ENCODE assay signal across 22 cellular contexts in the genomic region with DNA sequence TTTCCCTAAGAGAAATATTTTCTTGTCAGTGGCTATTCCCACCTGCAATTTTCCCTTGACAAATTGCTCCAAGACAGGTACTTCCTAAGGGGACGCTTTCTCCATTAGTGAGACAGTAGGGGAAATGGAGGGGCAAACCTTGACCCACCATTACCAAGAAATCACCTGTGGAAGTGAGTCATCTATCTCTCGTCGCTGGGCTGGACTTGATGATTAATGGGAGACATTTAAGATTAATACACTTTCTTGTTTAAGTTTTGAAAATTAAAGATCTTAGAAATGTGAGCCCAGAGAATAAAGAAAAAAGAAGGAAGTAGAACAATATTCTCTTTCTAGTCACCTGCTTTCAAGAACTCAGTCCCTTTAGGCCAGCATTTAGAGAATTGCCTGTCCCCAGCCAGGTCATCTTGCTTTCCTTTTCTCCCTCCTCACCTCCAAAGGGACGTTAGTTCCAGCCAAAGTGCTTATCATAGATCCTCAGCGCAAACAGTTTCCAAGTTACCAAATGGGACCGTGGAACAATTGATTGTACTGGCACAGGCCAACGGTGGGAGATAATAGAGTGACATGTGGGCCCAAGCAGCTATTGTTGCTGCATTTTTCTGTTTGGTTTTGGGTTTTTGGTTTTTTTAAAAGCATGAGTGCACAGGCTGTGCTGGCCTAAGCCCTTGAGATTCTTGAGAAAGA.
DNase-seq lines count a peak whose midpoint lies in the region; ATAC-seq, FAIRE-seq and TF ChIP-seq lines count a peak whose summit lies in the region.
"Had no signal": no experiment of that assay in that cellular context is flagged by ENCODE, and none has a peak within 500 bp of the region (broad histone marks: within the 10 kb centered on the region; RNA-seq: fewer than 3 reads in every experiment).

No MANE protein-coding gene starts in this region.

- no peaks in the 10 kb centered on the region for H3K27me3 Mint-ChIP-seq in type B pancreatic cell

- H3K9me3 ChIP-seq in pancreas = no peaks in the 10 kb centered on the region
- H3K9me3 ChIP-seq: BLaER1, HAP-1 had no signal

- WGBS in pancreas, 2 donors = 24 to 31% methylated on average over 7 of the region's 7 CpGs

- FAIRE-seq in bronchial epithelial cell (lab: Jason Lieb, UNC) (no peak), pancreas (lab: Jason Lieb, UNC) (no peak)
- FAIRE-seq: RCC 7860 had no signal

- no peaks in the 10 kb centered on the region for H3K27me3 ChIP-seq in bronchial epithelial cell (ENCODE audit: control insufficient read depth, insufficient read depth, low read length)
- no peaks in the 10 kb centered on the region for H3K27me3 ChIP-seq in pancreas
- no peaks in the 10 kb centered on the region for H3K27me3 ChIP-seq in foreskin keratinocyte
- H3K27me3 ChIP-seq: BLaER1 had no signal

- peaks cover 0 to 8% (median 0%) of the 10 kb centered on the region in 3 donors for H3K4me1 ChIP-seq in pancreas
- no peaks in the 10 kb centered on the region for H3K4me1 ChIP-seq in foreskin keratinocyte
- H3K4me1 ChIP-seq: HAP-1 had no signal

- H3K4me1 Mint-ChIP-seq in type B pancreatic cell (ENCODE audit: unreplicated experiment) = peaks cover 16% of the 10 kb centered on the region

- intact Hi-C loops in Right ventricle myocardium superior (cut with DNase I) = no loop called here
- intact Hi-C loops in Right ventricle myocardium inferior (cut with DNase I) = no loop called here
- intact Hi-C loops in pancreas (cut with DNase I) = no loop called here

- ATAC-seq in Right ventricle myocardium superior (ENCODE audit: poor library complexity) (peak; percentile 51), Right ventricle myocardium inferior (no peak), pancreas (peak in 3 of 4 donors; percentile 70 to 88 (median 81)), GM21619 (IDR thresholded peaks at IDR 0.05; ENCODE audit: unreplicated experiment) (no peak), HG02870 (IDR thresholded peaks at IDR 0.05; ENCODE audit: unreplicated experiment) (no peak), foreskin keratinocyte (no peak)

- peak overlapping the region; percentile 68 for H3K27ac Mint-ChIP-seq in type B pancreatic cell
- H3K27ac Mint-ChIP-seq: CD4-positive, alpha-beta T cell had no signal

- no peaks in the 10 kb centered on the region for H3K9me3 Mint-ChIP-seq in type B pancreatic cell
- H3K9me3 Mint-ChIP-seq: CD4-positive, alpha-beta T cell had no signal

- H3K4me3 ChIP-seq in bronchial epithelial cell (ENCODE audit: low read depth, low read length) = no peak overlapping the region
- no peak overlapping the region for H3K4me3 ChIP-seq in pancreas
- H3K4me3 ChIP-seq: BLaER1, HAP-1 had no signal

- peak overlapping the region in 2 of 4 donors; percentile 17 to 33 for H3K27ac ChIP-seq in pancreas
- no peak overlapping the region for H3K27ac ChIP-seq in foreskin keratinocyte
- H3K27ac ChIP-seq: 22Rv1, BLaER1, HL-60 had no signal

- H3K4me3 Mint-ChIP-seq in type B pancreatic cell = no peak overlapping the region
- H3K4me3 Mint-ChIP-seq: CD4-positive, alpha-beta T cell had no signal

- TF ChIP-seq CTCF in bronchial epithelial cell (IDR thresholded peaks at IDR 0.05; ENCODE audit: insufficient read depth, low read length, severe bottlenecking) (no peak), pancreas (IDR thresholded peaks at IDR 0.05) (no peak), type B pancreatic cell (conservative IDR thresholded peaks at IDR 0.05) (no peak), foreskin keratinocyte (conservative IDR thresholded peaks at IDR 0.05) (no peak)

- H3K36me3 ChIP-seq in bronchial epithelial cell (ENCODE audit: control insufficient read depth, insufficient read depth, low read length) (no peaks in the 10 kb centered on the region), pancreas (no peaks in the 10 kb centered on the region)
- H3K36me3 ChIP-seq: BLaER1, HAP-1 had no signal

- DNase-seq in Right ventricle myocardium superior (no peak), Right ventricle myocardium inferior (ENCODE audit: missing footprints) (no peak), bronchial epithelial cell (ENCODE audit: low read depth) (peak; percentile 55), pancreas (peak in 1 of 6 donors; percentile 25), type B pancreatic cell (ENCODE audit: extremely low spot score, unreplicated experiment) (no peak), foreskin keratinocyte (no peak)
- DNase-seq: ACHN; CD4-positive, alpha-beta T cell; COR-L47; KG1; NCI-H1105; NCI-H146; NCI-H2029; NCI-H345; NCI-H82 had no signal

- H3K36me3 Mint-ChIP-seq in type B pancreatic cell = no peaks in the 10 kb centered on the region

Comparison
In these comparisons a context has a peak if more than half of its experiments do, and no peak if none do; other contexts are left out.
1. ATAC-seq: peak in Right ventricle myocardium superior (single experiment) and pancreas (3 of 4); none in Right ventricle myocardium inferior (single experiment), GM21619 (single experiment), HG02870 (single experiment) and foreskin keratinocyte (single experiment).